25 cellular contexts compared by ENCODE assay signal in the genomic region with DNA sequence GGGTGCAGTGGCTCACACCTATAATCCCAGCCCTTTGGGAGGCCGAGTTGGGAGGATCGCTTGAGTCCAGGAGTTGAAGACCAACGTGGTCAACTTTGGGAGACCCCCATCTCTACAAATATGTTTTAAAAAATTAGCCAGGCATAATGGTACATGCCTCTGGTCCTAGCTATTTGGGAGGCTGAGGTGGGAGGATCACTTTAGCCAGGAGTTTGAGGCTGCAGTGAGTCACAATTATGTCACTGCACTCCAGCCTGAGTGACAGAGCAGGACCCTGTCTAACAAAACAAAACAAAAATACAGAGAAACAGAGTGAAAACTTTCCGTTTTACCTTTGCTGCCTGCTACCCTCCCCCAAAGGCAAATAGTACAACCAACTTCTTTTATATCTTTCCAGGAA.
A peak's percentile ranks its signal among the peaks of the same experiment; 100 is the strongest.
DNase-seq lines count a peak whose midpoint lies in the region; ATAC-seq, FAIRE-seq and TF ChIP-seq lines count a peak whose summit lies in the region.
"Had no signal": no experiment of that assay in that cellular context is flagged by ENCODE, and none has a peak within 500 bp of the region (broad histone marks: within the 10 kb centered on the region; RNA-seq: fewer than 3 reads in every experiment).

No MANE protein-coding gene starts in this region.

- H3K27me3 ChIP-seq in HepG2 (ENCODE audit: control insufficient read depth in 1 of 2, insufficient read depth in 2 of 2, low read length in 2 of 2) (no peaks in the 10 kb centered on the region), right lobe of liver (no peaks in the 10 kb centered on the region), Panc1 (ENCODE audit: control insufficient read depth, insufficient read depth, low read length) (no peaks in the 10 kb centered on the region), endothelial cell of umbilical vein (ENCODE audit: control insufficient read depth in 2 of 2, insufficient read depth in 2 of 2, low read length in 2 of 2) (no peaks in the 10 kb centered on the region), tibial artery (no peaks in the 10 kb centered on the region), ascending aorta (no peaks in the 10 kb centered on the region)

- intact Hi-C loops in HepG2 (cut with micrococcal nuclease; ENCODE audit: unreplicated experiment) (no loop called here), right lobe of liver (cut with DNase I) (no loop called here), Panc1 (cut with micrococcal nuclease; ENCODE audit: unreplicated experiment) (no loop called here), endothelial cell of umbilical vein (cut with micrococcal nuclease) (no loop called here), tibial artery (cut with DNase I; ENCODE audit: low total_unique reads) (no loop called here), ascending aorta (cut with DNase I) (no loop called here)

- no peak overlapping the region for H2AFZ ChIP-seq in HepG2 (ENCODE audit: low read length)
- H2AFZ ChIP-seq in endothelial cell of umbilical vein (ENCODE audit: low read depth, low read length) = no peak overlapping the region
- H2AFZ ChIP-seq: GM23248 had no signal

- FAIRE-seq in HepG2 (lab: Jason Lieb, UNC) (no peak), endothelial cell of umbilical vein (lab: Jason Lieb, UNC) (peak; percentile 26)
- FAIRE-seq: GM19239 had no signal

- DNase-seq in HepG2 (ENCODE audit: low spot score) (no peak), right lobe of liver (no peak), Panc1 (ENCODE audit: low read depth, low spot score) (no peak), endothelial cell of umbilical vein (ENCODE audit: low read depth, low spot score) (no peak), tibial artery (no peak), NCI-H1694 (lab: John Stamatoyannopoulos, UW) (no peak), ascending aorta (ENCODE audit: low spot score in 2 of 2) (no peak)
- DNase-seq: 8988T; Calu3; DMS79 treated with DMSO at 0.1 percent for 48 hours; GM23248; H7; Karpas-422; MV-4-11; NCI-H1105; NCI-H1436 treated with DMSO at 0.1 percent for 48 hours; NCI-H1930; NCI-H446; NCI-H524 treated with DMSO at 0.1 percent for 48 hours; NCI-H774; NK-92 treated with Interleukin-12 subunit alpha and Interleukin-12 subunit beta, amount 100 ng/mL, for 24 hours; SIG-M5; SK-N-SH had no signal

- H4K20me1 ChIP-seq in HepG2 (ENCODE audit: insufficient read depth, low read length) (no peaks in the 10 kb centered on the region), endothelial cell of umbilical vein (replicated peaks; ENCODE audit: control insufficient read depth, extremely low read depth, insufficient read depth, low read length) (no peaks in the 10 kb centered on the region)

- ATAC-seq in HepG2 (no peak), right lobe of liver (no peak), Panc1 (no peak), HG03108 (IDR thresholded peaks at IDR 0.05; ENCODE audit: unreplicated experiment) (no peak)

- no peak for TF ChIP-seq RAD21 in HepG2 (CRISPR knock-in tag; IDR thresholded peaks at IDR 0.05)

- peaks cover 3% of the 10 kb centered on the region for H3K79me2 ChIP-seq in HepG2 (ENCODE audit: insufficient read depth, low read length)
- peaks cover 13% of the 10 kb centered on the region for H3K79me2 ChIP-seq in endothelial cell of umbilical vein (ENCODE audit: control insufficient read depth, insufficient read depth, low read length)

- TF ChIP-seq CTCF in HepG2 (CRISPR knock-in tag; IDR thresholded peaks at IDR 0.05) = no peak
- no peak for TF ChIP-seq CTCF in right lobe of liver (IDR thresholded peaks at IDR 0.05)
- TF ChIP-seq CTCF in Panc1 (IDR thresholded peaks at IDR 0.05) = no peak
- TF ChIP-seq CTCF in endothelial cell of umbilical vein (IDR thresholded peaks at IDR 0.05; ENCODE audit: extremely low read depth in 1 of 2, insufficient read depth in 1 of 2, low read depth in 1 of 2, low read length in 2 of 2) = no peak
- no peak for TF ChIP-seq CTCF in tibial artery (IDR thresholded peaks at IDR 0.05)
- TF ChIP-seq CTCF in ascending aorta (IDR thresholded peaks at IDR 0.05) = no peak

- no peaks in the 10 kb centered on the region for H3K9me3 ChIP-seq in HepG2 (ENCODE audit: low read length)
- H3K9me3 ChIP-seq in right lobe of liver = no peaks in the 10 kb centered on the region
- no peaks in the 10 kb centered on the region; the same call in 1 of the 2 replicates for H3K9me3 ChIP-seq in Panc1 (ENCODE audit: control insufficient read depth, insufficient read depth, low read depth, low read length)
- no peaks in the 10 kb centered on the region for H3K9me3 ChIP-seq in endothelial cell of umbilical vein (replicated peaks; ENCODE audit: control insufficient read depth, insufficient read depth, low read length)
- peaks cover 0 to 7% (median 0%) of the 10 kb centered on the region in 3 donors for H3K9me3 ChIP-seq in tibial artery
- H3K9me3 ChIP-seq in ascending aorta = peaks cover 0 to 17% of the 10 kb centered on the region in 2 donors
- H3K9me3 ChIP-seq: SK-N-SH had no signal

- POLR2A ChIA-PET in HepG2 (lab: Yijun Ruan, JAX) = interaction anchor here (1.0 kb wide), 1 partner anchor 60 kb away, joined by 3 read pairs; a partner anchor contains a TSS
- POLR2A ChIA-PET in Panc1 (lab: Charles Lee) = no interaction called here
- POLR2A ChIA-PET in endothelial cell of umbilical vein (lab: Charles Lee) = no interaction called here

- TF ChIP-seq POLR2A in HepG2 (IDR thresholded peaks at IDR 0.05; ENCODE audit: insufficient read depth in 1 of 2, low read depth in 2 of 2, low read length in 2 of 2) (no peak), right lobe of liver (IDR thresholded peaks at IDR 0.05) (no peak), endothelial cell of umbilical vein (IDR thresholded peaks at IDR 0.05; ENCODE audit: low read depth, low read length) (no peak)

- in situ Hi-C loops in HepG2 (cut with HindIII; ENCODE audit: extremely low pct_ligation_motif_present, low pct_unique_long_range_greater_than_20kb) = no loop called here
- in situ Hi-C loops in Panc1 (cut with HindIII; ENCODE audit: low pct_unique_long_range_greater_than_20kb, low sequenced_read_pairs) = no loop called here

- H3K4me2 ChIP-seq in HepG2 (ENCODE audit: low read depth, low read length) = no peak overlapping the region
- H3K4me2 ChIP-seq in endothelial cell of umbilical vein (ENCODE audit: insufficient read depth, low read length) = no peak overlapping the region
- H3K4me2 ChIP-seq: SK-N-SH had no signal

- H3K36me3 ChIP-seq in HepG2 (replicated peaks in 1 of 2; ENCODE audit: control insufficient read depth in 1 of 2, insufficient read depth in 2 of 2, low read length in 2 of 2) (no peaks in the 10 kb centered on the region), right lobe of liver (no peaks in the 10 kb centered on the region), Panc1 (ENCODE audit: control insufficient read depth, insufficient read depth, low read length) (no peaks in the 10 kb centered on the region), endothelial cell of umbilical vein (ENCODE audit: control insufficient read depth in 2 of 2, extremely low read depth in 1 of 2, insufficient read depth in 2 of 2, low read length in 2 of 2) (no peaks in the 10 kb centered on the region), tibial artery (no peaks in the 10 kb centered on the region), ascending aorta (no peaks in the 10 kb centered on the region)

- CTCF ChIA-PET in HepG2 (lab: Yijun Ruan, JAX; ENCODE audit: low intra/inter-chr PET ratio, low total read pairs) = no interaction called here
- CTCF ChIA-PET in Panc1 (lab: Charles Lee) = no interaction called here
- CTCF ChIA-PET in endothelial cell of umbilical vein (lab: Charles Lee) = interaction anchor here (1.4 kb wide), 1 partner anchor 16 kb away, joined by 3 read pairs; no protein-coding TSS in a partner anchor

- dilution Hi-C loops in endothelial cell of umbilical vein (cut with MboI; ENCODE audit: extremely low pct_ligation_motif_present, low sequenced_read_pairs) = no loop called here

- no peak overlapping the region for H3K27ac ChIP-seq in HepG2 (ENCODE audit: extremely low read length, insufficient read depth, low read length)
- H3K27ac ChIP-seq in right lobe of liver = no peak overlapping the region
- H3K27ac ChIP-seq in Panc1 (ENCODE audit: low read length) = peak overlapping the region; percentile 59
- H3K27ac ChIP-seq in endothelial cell of umbilical vein (ENCODE audit: insufficient read depth, low read depth, low read length) = no peak overlapping the region
- no peak overlapping the region for H3K27ac ChIP-seq in tibial artery
- H3K27ac ChIP-seq in ascending aorta = no peak overlapping the region
- H3K27ac ChIP-seq: GM23248 had no signal

- H3K4me3 ChIP-seq in HepG2 (replicated peaks in 1 of 3; ENCODE audit: insufficient read depth in 1 of 3, low read depth in 2 of 3, low read length in 3 of 3) = no peak overlapping the region
- H3K4me3 ChIP-seq in right lobe of liver = no peak overlapping the region
- H3K4me3 ChIP-seq in Panc1 (ENCODE audit: low read depth in 2 of 2, low read length in 2 of 2) = no peak overlapping the region
- H3K4me3 ChIP-seq in endothelial cell of umbilical vein (replicated peaks in 1 of 3; ENCODE audit: insufficient read depth in 1 of 3, low read depth in 1 of 3, low read length in 3 of 3) = no peak overlapping the region
- no peak overlapping the region for H3K4me3 ChIP-seq in tibial artery
- no peak overlapping the region for H3K4me3 ChIP-seq in ascending aorta
- H3K4me3 ChIP-seq: GM23248 had no signal

- H3K9me1 ChIP-seq in endothelial cell of umbilical vein (replicated peaks; ENCODE audit: control insufficient read depth, extremely low read depth, insufficient read depth, low read length) = no peaks in the 10 kb centered on the region

- BruUV-seq in HepG2 (replicated peaks; lab: Mats Ljungman, UMichigan) (no TSS peak), Panc1 (replicated peaks; lab: Mats Ljungman, UMichigan) (no TSS peak), endothelial cell of umbilical vein (replicated peaks; lab: Mats Ljungman, UMichigan) (no TSS peak)

- TF ChIP-seq EP300 in HepG2 (IDR thresholded peaks at IDR 0.05; ENCODE audit: low read depth in 2 of 2, low read length in 2 of 2) = no peak
- TF ChIP-seq EP300 in HepG2 (CRISPR knock-in tag; IDR thresholded peaks at IDR 0.05; ENCODE audit: borderline replicate concordance) = no peak

- peaks cover 14% of the 10 kb centered on the region for H3K4me1 ChIP-seq in HepG2 (ENCODE audit: insufficient read depth, low read length)
- H3K4me1 ChIP-seq in right lobe of liver = peaks cover 0 to 11% (median 3%) of the 10 kb centered on the region in 4 donors
- H3K4me1 ChIP-seq in Panc1 (ENCODE audit: control insufficient read depth, insufficient read depth, low read length) = peaks cover 51% of the 10 kb centered on the region
- H3K4me1 ChIP-seq in endothelial cell of umbilical vein (ENCODE audit: control insufficient read depth, extremely low read depth, insufficient read depth, low read length) = no peaks in the 10 kb centered on the region
- H3K4me1 ChIP-seq in tibial artery = peaks cover 0 to 3% (median 0%) of the 10 kb centered on the region in 4 donors
- H3K4me1 ChIP-seq in ascending aorta = no peaks in the 10 kb centered on the region

- WGBS in HepG2 (ENCODE audit: low lambda C conversion rate) = 83% methylated on average over 4 of the region's 4 CpGs
- 85% methylated on average over 4 of the region's 4 CpGs for WGBS in right lobe of liver (ENCODE audit: insufficient coverage, low coverage, low lambda C conversion rate, missing lambda C conversion rate)

- no peak overlapping the region for H3K9ac ChIP-seq in HepG2 (ENCODE audit: insufficient read depth, low read depth, low read length)
- no peak overlapping the region for H3K9ac ChIP-seq in endothelial cell of umbilical vein (replicated peaks; ENCODE audit: extremely low read depth, insufficient read depth, low read length)
- H3K9ac ChIP-seq: GM23248, SK-N-SH had no signal
